18 cellular contexts compared by ENCODE assay signal in the genomic region with DNA sequence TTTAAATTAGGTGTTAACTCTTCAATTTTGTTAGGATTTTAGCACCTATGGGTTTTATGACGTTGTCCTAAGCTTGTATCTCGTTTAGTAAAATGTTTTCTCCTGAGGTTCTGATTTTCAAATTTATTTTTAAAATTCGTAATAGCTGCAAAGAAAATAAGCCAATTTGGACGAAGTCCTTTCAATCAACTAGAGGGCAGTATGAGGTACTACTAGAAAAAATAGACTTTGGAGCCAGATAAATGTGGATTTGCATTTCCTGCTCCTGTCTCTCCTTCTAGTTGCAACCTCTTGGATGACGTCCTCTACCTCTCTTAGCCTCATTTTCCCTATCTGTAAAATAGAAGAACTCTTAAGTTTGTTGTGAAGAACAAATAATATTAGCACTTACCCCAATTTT.
DNase-seq lines count a peak whose midpoint lies in the region; ATAC-seq and TF ChIP-seq lines count a peak whose summit lies in the region.
"Had no signal": no experiment of that assay in that cellular context is flagged by ENCODE, and none has a peak within 500 bp of the region (broad histone marks: within the 10 kb centered on the region; RNA-seq: fewer than 3 reads in every experiment).

No MANE protein-coding gene starts in this region.

- 86 to 90% (median 89%) methylated on average over 5 of the region's 5 CpGs for WGBS in heart left ventricle, 4 donors

- DNase-seq in ACHN (peak; percentile 4), OCI-LY7 (ENCODE audit: low spot score) (peak; percentile 8), foreskin keratinocyte (no peak), putamen (ENCODE audit: low spot score) (no peak), heart left ventricle (no peak), Ammon's horn (ENCODE audit: low spot score) (no peak), epidermal melanocyte (ENCODE audit: insufficient read length, low spot score) (no peak)
- DNase-seq: activated CD4-positive, alpha-beta memory T cell treated with anti-CD3 and anti-CD28 coated beads, Interleukin-2, amount 10 ng/mL, durations not matched to agents 7 days and 5 days; activated effector memory CD4-positive, alpha-beta T cell treated with Interleukin-2 at 50 U/mL for 16 hours; effector CD4-positive, alpha-beta T cell; GOT3; naive thymus-derived CD8-positive, alpha-beta T cell; NCI-H1048; NCI-H446 treated with DMSO at 0.1 percent for 48 hours; sigmoid colon; stimulated activated naive CD8-positive, alpha-beta T cell treated with anti-CD3 and anti-CD28 coated beads, Interleukin-15, amount 100 ng/mL, for 72 hours had no signal

- CTCF ChIA-PET in OCI-LY7 (lab: Charles Lee; ENCODE audit: unreplicated experiment): no interaction called here

- ATAC-seq in foreskin keratinocyte: no peak
- no peak for ATAC-seq in heart left ventricle
- ATAC-seq: naive thymus-derived CD8-positive, alpha-beta T cell; stimulated activated naive CD8-positive, alpha-beta T cell treated with anti-CD3 and anti-CD28 coated beads, Interleukin-15, amount 100 ng/mL, for 72 hours had no signal

- in situ Hi-C loops in ACHN (cut with HindIII; ENCODE audit: low pct_ligation_motif_present, low pct_unique_long_range_greater_than_20kb, low sequenced_read_pairs): no loop called here

- POLR2A ChIA-PET in OCI-LY7 (lab: Charles Lee): interaction anchor here (0.7 to 1.0 kb wide), 3 partner anchors 13 to 22 kb away, joined by 3 to 5 read pairs (median 3); no protein-coding TSS in a partner anchor

- no peak overlapping the region for H3K4me3 ChIP-seq in OCI-LY7 (ENCODE audit: low read depth, low read length, poor library complexity, severe bottlenecking)
- no peak overlapping the region for H3K4me3 ChIP-seq in heart left ventricle
- H3K4me3 ChIP-seq: BLaER1 treated with 17β-estradiol and CSF1 and Interleukin-3, amounts not matched to agents 10 nM and 100 nM; sigmoid colon had no signal

- intact Hi-C loops in OCI-LY7 (cut with micrococcal nuclease; ENCODE audit: unreplicated experiment) (no loop called here), heart left ventricle (cut with DNase I) (no loop called here)

- no peak overlapping the region for H2AFZ ChIP-seq in OCI-LY7 (ENCODE audit: low read length)

- TF ChIP-seq CTCF in GM12872 (IDR thresholded peaks at IDR 0.05; ENCODE audit: insufficient read depth, low read depth, low read length) (0 out of 3 replicates have a peak, but pooled peaks have one; percentile 7), OCI-LY7 (conservative IDR thresholded peaks at IDR 0.05; ENCODE audit: low read length) (peak; percentile 55), foreskin keratinocyte (conservative IDR thresholded peaks at IDR 0.05) (peak; percentile 41), heart left ventricle (IDR thresholded peaks at IDR 0.05) (peak in 1 of 12 donors; percentile 7)

- TF ChIP-seq POLR2A in heart left ventricle (IDR thresholded peaks at IDR 0.05): no peak

- no peaks in the 10 kb centered on the region for H3K9me3 ChIP-seq in OCI-LY7 (ENCODE audit: low read length)
- H3K9me3 ChIP-seq in heart left ventricle: no peaks in the 10 kb centered on the region
- H3K9me3 ChIP-seq: BLaER1 treated with 17β-estradiol and CSF1 and Interleukin-3, amounts not matched to agents 10 nM and 100 nM; sigmoid colon had no signal

- H3K27ac ChIP-seq in OCI-LY7 (ENCODE audit: low read depth, low read length, poor library complexity, severe bottlenecking) (no peak overlapping the region), foreskin keratinocyte (no peak overlapping the region), heart left ventricle (no peak overlapping the region)
- H3K27ac ChIP-seq: BLaER1 treated with 17β-estradiol and CSF1 and Interleukin-3, amounts not matched to agents 10 nM and 100 nM; sigmoid colon had no signal

- H3K36me3 ChIP-seq in OCI-LY7 (ENCODE audit: insufficient read depth, low read length) (peaks cover 17% of the 10 kb centered on the region), heart left ventricle (peaks cover 0 to 88% (median 58%) of the 10 kb centered on the region in 9 donors)

- BruUV-seq in OCI-LY7 (replicated peaks; lab: Mats Ljungman, UMichigan): no TSS peak

- no peak overlapping the region for H3K4me2 ChIP-seq in OCI-LY7 (ENCODE audit: low read length)
- H3K4me2 ChIP-seq: BLaER1 treated with 17β-estradiol and CSF1 and Interleukin-3, amounts not matched to agents 10 nM and 100 nM had no signal

- no peaks in the 10 kb centered on the region for H3K9me2 ChIP-seq in OCI-LY7 (ENCODE audit: insufficient read depth, low read length)

- H3K27me3 ChIP-seq in foreskin keratinocyte: no peaks in the 10 kb centered on the region
- no peaks in the 10 kb centered on the region for H3K27me3 ChIP-seq in heart left ventricle
- H3K27me3 ChIP-seq: BLaER1 treated with 17β-estradiol and CSF1 and Interleukin-3, amounts not matched to agents 10 nM and 100 nM; sigmoid colon had no signal

- no peaks in the 10 kb centered on the region for H3K4me1 ChIP-seq in OCI-LY7 (ENCODE audit: insufficient read depth, low read length, poor library complexity, severe bottlenecking)
- H3K4me1 ChIP-seq in foreskin keratinocyte: no peaks in the 10 kb centered on the region
- H3K4me1 ChIP-seq in heart left ventricle: no peaks in the 10 kb centered on the region
- H3K4me1 ChIP-seq: BLaER1 treated with 17β-estradiol and CSF1 and Interleukin-3, amounts not matched to agents 10 nM and 100 nM had no signal

- H3K79me2 ChIP-seq in OCI-LY7 (ENCODE audit: insufficient read depth, low read depth, low read length): no peaks in the 10 kb centered on the region

- no peaks in the 10 kb centered on the region for H4K20me1 ChIP-seq in OCI-LY7 (ENCODE audit: insufficient read depth, low read length)

Comparison
In these comparisons a context has a peak if more than half of its experiments do, and no peak if none do; other contexts are left out.
1. DNase-seq: peak in ACHN (single experiment) and OCI-LY7 (single experiment); none in foreskin keratinocyte (0 of 2), putamen (single experiment), heart left ventricle (0 of 5), Ammon's horn (single experiment) and epidermal melanocyte (single experiment).